Comparison of ENCODE assay signal across 1 cellular context in genomic region chr12:56645717-56646446, GRCh38.
TF ChIP-seq lines count a peak whose summit lies in the region.

ATP5F1B (minus strand) TSS chr12:56645984; CDS start chr12:56645963, 21 bp downstream.

TF ChIP-seq in HepG2, 621 proteins besides CTCF, POLR2A, EP300 and RAD21 (continued from another document):
- no peak for TF ChIP-seq ATRX (CRISPR knock-in tag; IDR thresholded peaks at IDR 0.05; ENCODE audit: borderline replicate concordance)
- TF ChIP-seq TIGD3 (CRISPR knock-in tag; IDR thresholded peaks at IDR 0.05; ENCODE audit: borderline replicate concordance): no peak; the same call in 1 of the 2 replicates
- TF ChIP-seq, protein P1, sequence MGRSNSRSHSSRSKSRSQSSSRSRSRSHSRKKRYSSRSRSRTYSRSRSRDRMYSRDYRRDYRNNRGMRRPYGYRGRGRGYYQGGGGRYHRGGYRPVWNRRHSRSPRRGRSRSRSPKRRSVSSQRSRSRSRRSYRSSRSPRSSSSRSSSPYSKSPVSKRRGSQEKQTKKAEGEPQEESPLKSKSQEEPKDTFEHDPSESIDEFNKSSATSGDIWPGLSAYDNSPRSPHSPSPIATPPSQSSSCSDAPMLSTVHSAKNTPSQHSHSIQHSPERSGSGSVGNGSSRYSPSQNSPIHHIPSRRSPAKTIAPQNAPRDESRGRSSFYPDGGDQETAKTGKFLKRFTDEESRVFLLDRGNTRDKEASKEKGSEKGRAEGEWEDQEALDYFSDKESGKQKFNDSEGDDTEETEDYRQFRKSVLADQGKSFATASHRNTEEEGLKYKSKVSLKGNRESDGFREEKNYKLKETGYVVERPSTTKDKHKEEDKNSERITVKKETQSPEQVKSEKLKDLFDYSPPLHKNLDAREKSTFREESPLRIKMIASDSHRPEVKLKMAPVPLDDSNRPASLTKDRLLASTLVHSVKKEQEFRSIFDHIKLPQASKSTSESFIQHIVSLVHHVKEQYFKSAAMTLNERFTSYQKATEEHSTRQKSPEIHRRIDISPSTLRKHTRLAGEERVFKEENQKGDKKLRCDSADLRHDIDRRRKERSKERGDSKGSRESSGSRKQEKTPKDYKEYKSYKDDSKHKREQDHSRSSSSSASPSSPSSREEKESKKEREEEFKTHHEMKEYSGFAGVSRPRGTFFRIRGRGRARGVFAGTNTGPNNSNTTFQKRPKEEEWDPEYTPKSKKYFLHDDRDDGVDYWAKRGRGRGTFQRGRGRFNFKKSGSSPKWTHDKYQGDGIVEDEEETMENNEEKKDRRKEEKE (IDR thresholded peaks at IDR 0.05): no peak
- TF ChIP-seq ZNF597 (CRISPR knock-in tag; IDR thresholded peaks at IDR 0.05): no peak
- peak; percentile 16 for TF ChIP-seq GATAD2A (CRISPR knock-in tag; IDR thresholded peaks at IDR 0.05)
- TF ChIP-seq ZNF430 (CRISPR knock-in tag; IDR thresholded peaks at IDR 0.05): peak; percentile 90
- TF ChIP-seq TCF12 (IDR thresholded peaks at IDR 0.05): no peak
- no peak for TF ChIP-seq TCF12 (CRISPR knock-in tag; IDR thresholded peaks at IDR 0.05)
- TF ChIP-seq JARID2 (CRISPR knock-in tag; IDR thresholded peaks at IDR 0.05; ENCODE audit: insufficient replicate concordance): no peak
- TF ChIP-seq SATB2 (CRISPR knock-in tag; IDR thresholded peaks at IDR 0.05): no peak
- peak; percentile 66; the same call in 1 of the 2 replicates for TF ChIP-seq ZNF772 (CRISPR knock-in tag; IDR thresholded peaks at IDR 0.05)
- TF ChIP-seq KMT2A (CRISPR knock-in tag; IDR thresholded peaks at IDR 0.05): peak; percentile 84
- no peak for TF ChIP-seq SRSF4 (IDR thresholded peaks at IDR 0.05; ENCODE audit: low read depth, low read length, poor library complexity, severe bottlenecking)
- peak; percentile 67; the same call in 1 of the 2 replicates for TF ChIP-seq ZNF768 (CRISPR knock-in tag; IDR thresholded peaks at IDR 0.05)
- 0 out of 2 replicates have a peak, but pooled peaks have one; percentile 17 for TF ChIP-seq ZNF33B (CRISPR knock-in tag; IDR thresholded peaks at IDR 0.05)
- TF ChIP-seq, protein P2, sequence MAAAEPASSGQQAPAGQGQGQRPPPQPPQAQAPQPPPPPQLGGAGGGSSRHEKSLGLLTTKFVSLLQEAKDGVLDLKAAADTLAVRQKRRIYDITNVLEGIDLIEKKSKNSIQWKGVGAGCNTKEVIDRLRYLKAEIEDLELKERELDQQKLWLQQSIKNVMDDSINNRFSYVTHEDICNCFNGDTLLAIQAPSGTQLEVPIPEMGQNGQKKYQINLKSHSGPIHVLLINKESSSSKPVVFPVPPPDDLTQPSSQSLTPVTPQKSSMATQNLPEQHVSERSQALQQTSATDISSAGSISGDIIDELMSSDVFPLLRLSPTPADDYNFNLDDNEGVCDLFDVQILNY (CRISPR knock-in tag; conservative IDR thresholded peaks at IDR 0.05): no peak
- TF ChIP-seq ZFX (CRISPR knock-in tag; IDR thresholded peaks at IDR 0.05; ENCODE audit: low read depth): peak; percentile 98
- 0 out of 2 replicates have a peak, but pooled peaks have one; percentile 65 for TF ChIP-seq ZNF30 (CRISPR knock-in tag; IDR thresholded peaks at IDR 0.05)
- TF ChIP-seq CREM (IDR thresholded peaks at IDR 0.05): peak; percentile 96
- peak; percentile 14; the same call in 1 of the 2 replicates for TF ChIP-seq CREM (CRISPR knock-in tag; IDR thresholded peaks at IDR 0.05)
- no peak for TF ChIP-seq PAX8 (CRISPR knock-in tag; IDR thresholded peaks at IDR 0.05; ENCODE audit: borderline replicate concordance)
- TF ChIP-seq, protein P3, sequence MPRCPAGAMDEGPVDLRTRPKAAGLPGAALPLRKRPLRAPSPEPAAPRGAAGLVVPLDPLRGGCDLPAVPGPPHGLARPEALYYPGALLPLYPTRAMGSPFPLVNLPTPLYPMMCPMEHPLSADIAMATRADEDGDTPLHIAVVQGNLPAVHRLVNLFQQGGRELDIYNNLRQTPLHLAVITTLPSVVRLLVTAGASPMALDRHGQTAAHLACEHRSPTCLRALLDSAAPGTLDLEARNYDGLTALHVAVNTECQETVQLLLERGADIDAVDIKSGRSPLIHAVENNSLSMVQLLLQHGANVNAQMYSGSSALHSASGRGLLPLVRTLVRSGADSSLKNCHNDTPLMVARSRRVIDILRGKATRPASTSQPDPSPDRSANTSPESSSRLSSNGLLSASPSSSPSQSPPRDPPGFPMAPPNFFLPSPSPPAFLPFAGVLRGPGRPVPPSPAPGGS (CRISPR knock-in tag; IDR thresholded peaks at IDR 0.05): peak; percentile 26; the same call in 1 of the 2 replicates
- TF ChIP-seq KLF9 (CRISPR knock-in tag; IDR thresholded peaks at IDR 0.05; ENCODE audit: low read depth): no peak
- no peak; the same call in none of the 2 replicates for TF ChIP-seq ZNF567 (CRISPR knock-in tag; IDR thresholded peaks at IDR 0.05; ENCODE audit: borderline replicate concordance)
- TF ChIP-seq ZNF468 (CRISPR knock-in tag; IDR thresholded peaks at IDR 0.05): no peak
- TF ChIP-seq SRSF9 (IDR thresholded peaks at IDR 0.05; ENCODE audit: borderline replicate concordance, insufficient read depth, low read depth, low read length, poor library complexity, severe bottlenecking): no peak
- TF ChIP-seq ZNF317 (CRISPR knock-in tag; IDR thresholded peaks at IDR 0.05): peak; percentile 1; the same call in 1 of the 2 replicates
- TF ChIP-seq, protein P4, sequence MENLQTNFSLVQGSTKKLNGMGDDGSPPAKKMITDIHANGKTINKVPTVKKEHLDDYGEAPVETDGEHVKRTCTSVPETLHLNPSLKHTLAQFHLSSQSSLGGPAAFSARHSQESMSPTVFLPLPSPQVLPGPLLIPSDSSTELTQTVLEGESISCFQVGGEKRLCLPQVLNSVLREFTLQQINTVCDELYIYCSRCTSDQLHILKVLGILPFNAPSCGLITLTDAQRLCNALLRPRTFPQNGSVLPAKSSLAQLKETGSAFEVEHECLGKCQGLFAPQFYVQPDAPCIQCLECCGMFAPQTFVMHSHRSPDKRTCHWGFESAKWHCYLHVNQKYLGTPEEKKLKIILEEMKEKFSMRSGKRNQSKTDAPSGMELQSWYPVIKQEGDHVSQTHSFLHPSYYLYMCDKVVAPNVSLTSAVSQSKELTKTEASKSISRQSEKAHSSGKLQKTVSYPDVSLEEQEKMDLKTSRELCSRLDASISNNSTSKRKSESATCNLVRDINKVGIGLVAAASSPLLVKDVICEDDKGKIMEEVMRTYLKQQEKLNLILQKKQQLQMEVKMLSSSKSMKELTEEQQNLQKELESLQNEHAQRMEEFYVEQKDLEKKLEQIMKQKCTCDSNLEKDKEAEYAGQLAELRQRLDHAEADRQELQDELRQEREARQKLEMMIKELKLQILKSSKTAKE (CRISPR knock-in tag; IDR thresholded peaks at IDR 0.05; ENCODE audit: borderline replicate concordance): no peak
- TF ChIP-seq, protein P5, sequence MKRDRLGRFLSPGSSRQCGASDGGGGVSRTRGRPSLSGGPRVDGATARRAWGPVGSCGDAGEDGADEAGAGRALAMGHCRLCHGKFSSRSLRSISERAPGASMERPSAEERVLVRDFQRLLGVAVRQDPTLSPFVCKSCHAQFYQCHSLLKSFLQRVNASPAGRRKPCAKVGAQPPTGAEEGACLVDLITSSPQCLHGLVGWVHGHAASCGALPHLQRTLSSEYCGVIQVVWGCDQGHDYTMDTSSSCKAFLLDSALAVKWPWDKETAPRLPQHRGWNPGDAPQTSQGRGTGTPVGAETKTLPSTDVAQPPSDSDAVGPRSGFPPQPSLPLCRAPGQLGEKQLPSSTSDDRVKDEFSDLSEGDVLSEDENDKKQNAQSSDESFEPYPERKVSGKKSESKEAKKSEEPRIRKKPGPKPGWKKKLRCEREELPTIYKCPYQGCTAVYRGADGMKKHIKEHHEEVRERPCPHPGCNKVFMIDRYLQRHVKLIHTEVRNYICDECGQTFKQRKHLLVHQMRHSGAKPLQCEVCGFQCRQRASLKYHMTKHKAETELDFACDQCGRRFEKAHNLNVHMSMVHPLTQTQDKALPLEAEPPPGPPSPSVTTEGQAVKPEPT (CRISPR knock-in tag; IDR thresholded peaks at IDR 0.05; ENCODE audit: low read depth): no peak
- no peak for TF ChIP-seq ZBTB10 (CRISPR knock-in tag; IDR thresholded peaks at IDR 0.05; ENCODE audit: borderline replicate concordance)
- no peak; the same call in 1 of the 2 replicates for TF ChIP-seq ZNF441 (CRISPR knock-in tag; IDR thresholded peaks at IDR 0.05; ENCODE audit: borderline replicate concordance)
- TF ChIP-seq ZNF580 (CRISPR knock-in tag; IDR thresholded peaks at IDR 0.05; ENCODE audit: borderline replicate concordance, low read depth): 0 out of 2 replicates have a peak, but pooled peaks have one; percentile 74
- 0 out of 2 replicates have a peak, but pooled peaks have one; percentile 7 for TF ChIP-seq ZNF776 (CRISPR knock-in tag; IDR thresholded peaks at IDR 0.05)
- TF ChIP-seq FOXM1 (CRISPR knock-in tag; IDR thresholded peaks at IDR 0.05): no peak
- peak; percentile 99 for TF ChIP-seq NFYC (CRISPR knock-in tag; IDR thresholded peaks at IDR 0.05)
- peak; percentile 39; the same call in 1 of the 2 replicates for TF ChIP-seq ZIK1 (CRISPR knock-in tag; IDR thresholded peaks at IDR 0.05; ENCODE audit: borderline replicate concordance, low read depth)
- TF ChIP-seq, protein P6, sequence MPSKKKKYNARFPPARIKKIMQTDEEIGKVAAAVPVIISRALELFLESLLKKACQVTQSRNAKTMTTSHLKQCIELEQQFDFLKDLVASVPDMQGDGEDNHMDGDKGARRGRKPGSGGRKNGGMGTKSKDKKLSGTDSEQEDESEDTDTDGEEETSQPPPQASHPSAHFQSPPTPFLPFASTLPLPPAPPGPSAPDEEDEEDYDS (CRISPR knock-in tag; IDR thresholded peaks at IDR 0.05): peak; percentile 96
